In the genomic region with DNA sequence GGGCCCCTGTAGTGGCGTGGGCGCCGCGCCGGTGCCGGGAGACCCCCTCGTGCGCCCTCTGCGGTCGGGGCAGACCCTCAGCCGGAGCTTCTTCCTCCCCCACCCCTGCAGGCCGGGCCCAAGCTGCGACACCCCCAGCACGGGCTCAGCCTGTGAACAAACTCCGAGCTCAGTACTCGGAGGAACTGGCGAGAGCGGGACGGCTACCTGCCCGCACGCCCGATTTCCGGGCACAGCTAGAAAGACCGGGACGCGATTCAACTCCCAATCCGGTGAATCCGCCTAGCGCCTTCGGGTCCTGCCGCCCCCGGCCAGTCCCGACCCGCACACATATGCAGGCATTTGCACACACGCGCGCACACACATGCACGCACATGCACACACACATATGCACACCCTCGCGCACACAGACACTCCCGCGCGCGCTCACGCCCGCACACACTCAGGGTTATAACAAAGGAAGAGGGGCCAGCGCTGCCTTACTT, we compare ENCODE assay signal across 11 cellular contexts. TPM values are rescaled to one million over a fixed set of nuclear protein-coding genes. Genes with fewer than 3 reads are reported as not detected.
DNase-seq lines count a peak whose midpoint lies in the region; ATAC-seq, FAIRE-seq and TF ChIP-seq lines count a peak whose summit lies in the region.
"Had no signal": no experiment of that assay in that cellular context is flagged by ENCODE, and none has a peak within 500 bp of the region (broad histone marks: within the 10 kb centered on the region; RNA-seq: fewer than 3 reads in every experiment).

No MANE protein-coding gene starts in this region.

- no peak for TF ChIP-seq CTCF in HCT116 (IDR thresholded peaks at IDR 0.05 in 2 of 3, conservative IDR thresholded peaks at IDR 0.05 in 1 of 3; ENCODE audit: borderline replicate concordance in 1 of 3, insufficient read depth in 1 of 3, low read depth in 2 of 3, low read length in 2 of 3)
- TF ChIP-seq CTCF in MCF 10A (IDR thresholded peaks at IDR 0.05; ENCODE audit: unreplicated experiment), result no peak
- no peak for TF ChIP-seq CTCF in D721Med (IDR thresholded peaks at IDR 0.05; ENCODE audit: insufficient read depth, missing control alignments)

- H3K27ac Mint-ChIP-seq in CD8-positive, alpha-beta memory T cell, result no peak overlapping the region
- H3K27ac Mint-ChIP-seq in MCF 10A (ENCODE audit: low read depth, unreplicated experiment), result no peak overlapping the region
- no peak overlapping the region for H3K27ac Mint-ChIP-seq in naive thymus-derived CD8-positive, alpha-beta T cell

- peak overlapping the region; percentile 48; the same call in 1 of the 2 replicates for H3K9ac ChIP-seq in HCT116 (ENCODE audit: low read length)

- no peak for TF ChIP-seq RAD21 in HCT116 (IDR thresholded peaks at IDR 0.05; ENCODE audit: low read depth)

- no TSS peak for BruUV-seq in HCT116 (replicated peaks; lab: Mats Ljungman, UMichigan)
- no TSS peak for BruUV-seq in MCF 10A (replicated peaks; lab: Mats Ljungman, UMichigan)

- no peaks in the 10 kb centered on the region for H3K9me3 ChIP-seq in CD8-positive, alpha-beta memory T cell (ENCODE audit: low read length)
- no peaks in the 10 kb centered on the region for H3K9me3 ChIP-seq in HCT116 (ENCODE audit: control insufficient read depth in 1 of 2, insufficient read depth in 1 of 2, low read depth in 1 of 2, low read length in 2 of 2)
- H3K9me3 ChIP-seq: ovary had no signal

- H3K27me3 ChIP-seq in CD8-positive, alpha-beta memory T cell (ENCODE audit: insufficient read depth, low read length, poor library complexity, severe bottlenecking), result peaks cover 41% of the 10 kb centered on the region
- peaks cover 11% of the 10 kb centered on the region; the same call in 1 of the 2 replicates for H3K27me3 ChIP-seq in HCT116 (ENCODE audit: insufficient read depth, low read length)

- peak; percentile 34 for ATAC-seq in HCT116
- peak; percentile 52 to 56 for ATAC-seq in naive thymus-derived CD8-positive, alpha-beta T cell

- RAD21 ChIA-PET in HCT116 (lab: Charles Lee; ENCODE audit: low non-redundant PET in 1 of 2, low total read pairs in 2 of 2, uncharacterized antibody in 2 of 2, unreplicated experiment in 2 of 2), result interaction anchor here in 1 of 2 experiments (0.7 kb wide), 2 partner anchors 15 to 29 kb away, joined by 3 to 5 read pairs; no protein-coding TSS in a partner anchor

- H2AFZ ChIP-seq in HCT116 (ENCODE audit: low read depth, low read length, poor library complexity, severe bottlenecking), result peak overlapping the region; percentile 76

- peaks cover 16% of the 10 kb centered on the region for H3K4me1 ChIP-seq in CD8-positive, alpha-beta memory T cell (ENCODE audit: insufficient read depth, low read length)
- H3K4me1 ChIP-seq in HCT116 (ENCODE audit: control insufficient read depth in 1 of 2, insufficient read depth in 2 of 2, low read length in 2 of 2), result peaks cover 14 to 47% of the 10 kb centered on the region in 2 experiments

- no peaks in the 10 kb centered on the region for H3K36me3 Mint-ChIP-seq in CD8-positive, alpha-beta memory T cell
- H3K36me3 Mint-ChIP-seq in MCF 10A (ENCODE audit: insufficient read depth, unreplicated experiment), result no peaks in the 10 kb centered on the region
- peaks cover 0 to 3% (median 0%) of the 10 kb centered on the region in 3 donors for H3K36me3 Mint-ChIP-seq in naive thymus-derived CD8-positive, alpha-beta T cell

- intact Hi-C loops in HCT116 (cut with micrococcal nuclease) (no loop called here), MCF 10A (cut with micrococcal nuclease) (no loop called here)

- H3K4me2 ChIP-seq in HCT116 (ENCODE audit: low read length), result peak overlapping the region; percentile 86

- no peaks in the 10 kb centered on the region for H3K9me3 Mint-ChIP-seq in CD8-positive, alpha-beta memory T cell
- no peaks in the 10 kb centered on the region for H3K9me3 Mint-ChIP-seq in MCF 10A (ENCODE audit: unreplicated experiment)
- H3K9me3 Mint-ChIP-seq in naive thymus-derived CD8-positive, alpha-beta T cell, result peaks cover 0 to 2% (median 0%) of the 10 kb centered on the region in 9 donors

- DNase-seq in CD8-positive, alpha-beta memory T cell, result no peak
- DNase-seq in HCT116 (ENCODE audit: low read depth, low spot score) (no peak), MCF 10A (ENCODE audit: unreplicated experiment) (no peak), urothelium cell line (ENCODE audit: low spot score) (no peak), HuH-7 (ENCODE audit: low spot score) (no peak), activated gamma-delta T cell treated with Interleukin-2 at 50 U/mL for 16 hours (no peak), D721Med (ENCODE audit: insufficient read length, low spot score) (no peak)
- peak in 1 of 10 donors; percentile 60 for DNase-seq in naive thymus-derived CD8-positive, alpha-beta T cell
- DNase-seq: effector CD4-positive, alpha-beta T cell had no signal

- no peaks in the 10 kb centered on the region for H3K9me2 ChIP-seq in HCT116 (ENCODE audit: insufficient read depth)

- H3K4me3 ChIP-seq in CD8-positive, alpha-beta memory T cell (ENCODE audit: low read length), result peak overlapping the region; percentile 39
- H3K4me3 ChIP-seq in HCT116 (replicated peaks in 1 of 2; ENCODE audit: low read depth in 1 of 2, low read length in 2 of 2), result peak overlapping the region; percentile 45 to 60
- H3K4me3 ChIP-seq: ovary had no signal

- H3K4me3 Mint-ChIP-seq in CD8-positive, alpha-beta memory T cell, result peak overlapping the region; percentile 77 to 91 (median 85)
- H3K4me3 Mint-ChIP-seq in MCF 10A (ENCODE audit: unreplicated experiment), result peak overlapping the region; percentile 65
- peak overlapping the region; percentile 68 to 87 (median 82) for H3K4me3 Mint-ChIP-seq in naive thymus-derived CD8-positive, alpha-beta T cell

- peaks cover 17 to 24% (median 17%) of the 10 kb centered on the region in 3 donors for H3K4me1 Mint-ChIP-seq in CD8-positive, alpha-beta memory T cell
- H3K4me1 Mint-ChIP-seq in MCF 10A (ENCODE audit: insufficient read depth, unreplicated experiment), result peaks cover 9% of the 10 kb centered on the region
- peaks cover 11 to 23% (median 15%) of the 10 kb centered on the region in 4 donors for H3K4me1 Mint-ChIP-seq in naive thymus-derived CD8-positive, alpha-beta T cell

- no peaks in the 10 kb centered on the region for H3K79me2 ChIP-seq in HCT116 (ENCODE audit: insufficient read depth, low read length)

- CTCF ChIA-PET in CD8-positive, alpha-beta memory T cell (lab: Charles Lee), result interaction anchor here (1.3 to 4.8 kb wide), 3 partner anchors 26 to 102 kb away, joined by 4 to 24 read pairs (median 8); no protein-coding TSS in a partner anchor
- CTCF ChIA-PET in HCT116 (lab: Charles Lee), result interaction anchor here (1.0 to 2.9 kb wide), 3 partner anchors 15 to 29 kb away, joined by 3 to 11 read pairs (median 4); no protein-coding TSS in a partner anchor
- CTCF ChIA-PET in MCF 10A (lab: Yijun Ruan, JAX), result interaction anchor here (0.6 to 2.7 kb wide), 10 partner anchors 15 to 398 kb away, joined by 3 to 16 read pairs (median 3); no protein-coding TSS in a partner anchor

- no peak for TF ChIP-seq POLR2A in HCT116 (IDR thresholded peaks at IDR 0.05; ENCODE audit: borderline replicate concordance, extremely low read depth, insufficient read depth, insufficient read length)

- POLR2A ChIA-PET in CD8-positive, alpha-beta memory T cell (lab: Charles Lee), result interaction anchor here (2.0 kb wide), 1 partner anchor 16 kb away, joined by 6 read pairs; no protein-coding TSS in a partner anchor
- POLR2A ChIA-PET in HCT116 (lab: Charles Lee) (interaction anchor here (1.0 kb wide), 1 partner anchor 18 kb away, joined by 4 read pairs; no protein-coding TSS in a partner anchor), MCF 10A (lab: Yijun Ruan, JAX) (interaction anchor here (1.2 to 1.4 kb wide), 3 partner anchors 10 to 138 kb away, joined by 3 read pairs; no protein-coding TSS in a partner anchor)
- POLR2A ChIA-PET in naive thymus-derived CD8-positive, alpha-beta T cell (lab: Charles Lee), result interaction anchor here (1.0 to 1.2 kb wide), 2 partner anchors 10 to 15 kb away, joined by 3 to 4 read pairs; no protein-coding TSS in a partner anchor

- no peak overlapping the region for H3K27ac ChIP-seq in CD8-positive, alpha-beta memory T cell (ENCODE audit: low read depth, low read length)
- H3K27ac ChIP-seq in HCT116 (ENCODE audit: low read depth, low read length), result no peak overlapping the region; the same call in 1 of the 2 replicates
- H3K27ac ChIP-seq: ovary had no signal

- no peak for FAIRE-seq in urothelium cell line (lab: Jason Lieb, UNC)
- FAIRE-seq in D721Med (lab: Jason Lieb, UNC), result no peak

- H3K36me3 ChIP-seq in CD8-positive, alpha-beta memory T cell (ENCODE audit: insufficient read depth, low read length), result no peaks in the 10 kb centered on the region
- no peaks in the 10 kb centered on the region for H3K36me3 ChIP-seq in HCT116 (ENCODE audit: control insufficient read depth in 1 of 2, insufficient read depth in 2 of 2, low read length in 2 of 2)
- H3K36me3 ChIP-seq: ovary had no signal

- H4K20me1 ChIP-seq in HCT116 (ENCODE audit: insufficient read depth), result no peaks in the 10 kb centered on the region

- peaks cover 42 to 71% of the 10 kb centered on the region in 2 donors for H3K27me3 Mint-ChIP-seq in CD8-positive, alpha-beta memory T cell
- peaks cover 93% of the 10 kb centered on the region for H3K27me3 Mint-ChIP-seq in MCF 10A (ENCODE audit: insufficient read depth, unreplicated experiment)
- peaks cover 39 to 87% (median 67%) of the 10 kb centered on the region in 5 donors for H3K27me3 Mint-ChIP-seq in naive thymus-derived CD8-positive, alpha-beta T cell

TF ChIP-seq in HCT116, 20 proteins besides CTCF, POLR2A, EP300 and RAD21 (continues in another document):
- TF ChIP-seq ZNF274 (IDR thresholded peaks at IDR 0.05; ENCODE audit: low read depth, low read length) (no peak), TCF7L2 (IDR thresholded peaks at IDR 0.05; ENCODE audit: borderline replicate concordance, extremely low read depth, insufficient read depth, insufficient read length) (no peak)

RNA-seq across cellular contexts. Expression of gene BLACAT1, which starts 0.6 kb away (rescaled TPM):
- under 1 TPM in 1 of 2 experiments, not detected in 1; 0.09 TPM for total RNA-seq in CD8-positive, alpha-beta memory T cell
- not detected for polyA plus RNA-seq in CD8-positive, alpha-beta memory T cell
- 3.9 TPM for total RNA-seq in HCT116 (2021; ENCODE audit: unreplicated experiment)
- 3.2 and 4.4 TPM in 2 replicates for polyA plus RNA-seq in HCT116 (2012)
- 0.72 and 1.1 TPM in 2 replicates for total RNA-seq in MCF 10A (2022)
- total RNA-seq in naive thymus-derived CD8-positive, alpha-beta T cell, result under 1 TPM; 0.11 to 0.31 TPM
- polyA plus RNA-seq in naive thymus-derived CD8-positive, alpha-beta T cell, result not detected
- total RNA-seq: subcutaneous adipose tissue had no signal

RNA-seq across cellular contexts. Expression of gene LEMD1, which starts 34.6 kb away (rescaled TPM):
- under 1 TPM in 1 of 2 experiments, not detected in 1; 0.55 TPM for total RNA-seq in CD8-positive, alpha-beta memory T cell
- not detected for polyA plus RNA-seq in CD8-positive, alpha-beta memory T cell
- total RNA-seq in HCT116 (2021; ENCODE audit: unreplicated experiment), result 11.9 TPM
- 14.9 and 21.8 TPM in 2 replicates for polyA plus RNA-seq in HCT116 (2012)
- total RNA-seq in MCF 10A (2022), result 1.4 TPM in 2 replicates
- not detected for total RNA-seq in naive thymus-derived CD8-positive, alpha-beta T cell
- polyA plus RNA-seq in naive thymus-derived CD8-positive, alpha-beta T cell, result not detected
- total RNA-seq: subcutaneous adipose tissue had no signal

RNA-seq across cellular contexts. Expression of gene CDK18, which starts 48.0 kb away (rescaled TPM):
- 1 to 10 TPM; 1.4 to 1.6 TPM for total RNA-seq in CD8-positive, alpha-beta memory T cell
- 0.43 TPM for polyA plus RNA-seq in CD8-positive, alpha-beta memory T cell
- 32.0 TPM for total RNA-seq in HCT116 (2021; ENCODE audit: unreplicated experiment)
- 30.5 and 30.7 TPM in 2 replicates for polyA plus RNA-seq in HCT116 (2012)
- 4.9 and 6.8 TPM in 2 replicates for total RNA-seq in MCF 10A (2022)
- 1 to 10 TPM; 5.7 to 6.1 TPM for total RNA-seq in naive thymus-derived CD8-positive, alpha-beta T cell
- polyA plus RNA-seq in naive thymus-derived CD8-positive, alpha-beta T cell, result 1 to 10 TPM in 2 of 3 donors, under 1 TPM in 1; 0.32 to 1.3 (median 1.1) TPM
